In the genomic region with DNA sequence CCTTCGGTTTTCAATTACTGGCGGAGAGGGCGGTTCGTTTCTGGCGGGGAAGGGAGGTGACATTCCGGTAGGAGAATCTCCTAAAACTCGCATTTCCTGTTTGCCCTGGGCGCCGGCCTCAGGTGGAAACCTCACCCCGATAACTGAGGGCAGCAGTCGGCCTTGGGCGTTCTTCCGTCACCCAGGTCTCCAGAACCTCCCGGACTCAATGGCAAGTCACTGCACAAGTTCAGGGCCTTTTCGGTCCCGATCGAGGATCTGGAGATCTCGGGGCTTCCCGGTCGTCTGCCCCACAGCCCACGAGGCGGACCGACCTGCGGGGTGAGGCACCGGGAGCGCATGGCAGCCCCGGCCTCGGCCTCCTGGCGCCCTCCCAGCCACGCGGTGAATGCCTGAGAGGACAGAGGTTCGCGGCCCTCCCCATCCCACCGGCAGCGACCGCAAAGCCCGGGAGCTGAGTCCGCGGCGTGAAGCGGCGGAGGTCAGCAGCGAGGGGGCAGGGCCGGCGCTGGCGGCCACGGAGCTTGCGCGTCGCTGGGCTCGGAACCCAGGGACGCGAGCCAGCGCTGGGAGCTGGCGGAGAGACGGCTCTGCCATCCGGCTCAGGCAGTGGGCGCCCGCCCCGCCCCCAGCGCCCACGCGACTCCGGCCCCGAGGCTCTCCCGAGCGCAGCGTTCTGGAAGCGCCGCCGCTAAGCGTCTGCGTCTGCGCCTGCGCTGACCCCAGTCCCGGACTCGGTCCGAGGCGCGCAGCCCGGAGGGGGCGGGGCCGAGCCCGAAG, we compare ENCODE assay signal across 1 cellular context.
TF ChIP-seq lines count a peak whose summit lies in the region.

No MANE protein-coding gene starts in this region.

TF ChIP-seq in WTC11, 78 proteins besides CTCF, POLR2A, EP300 and RAD21 (continued from another document):
- TF ChIP-seq, protein P1, sequence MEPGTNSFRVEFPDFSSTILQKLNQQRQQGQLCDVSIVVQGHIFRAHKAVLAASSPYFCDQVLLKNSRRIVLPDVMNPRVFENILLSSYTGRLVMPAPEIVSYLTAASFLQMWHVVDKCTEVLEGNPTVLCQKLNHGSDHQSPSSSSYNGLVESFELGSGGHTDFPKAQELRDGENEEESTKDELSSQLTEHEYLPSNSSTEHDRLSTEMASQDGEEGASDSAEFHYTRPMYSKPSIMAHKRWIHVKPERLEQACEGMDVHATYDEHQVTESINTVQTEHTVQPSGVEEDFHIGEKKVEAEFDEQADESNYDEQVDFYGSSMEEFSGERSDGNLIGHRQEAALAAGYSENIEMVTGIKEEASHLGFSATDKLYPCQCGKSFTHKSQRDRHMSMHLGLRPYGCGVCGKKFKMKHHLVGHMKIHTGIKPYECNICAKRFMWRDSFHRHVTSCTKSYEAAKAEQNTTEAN (CRISPR knock-in tag; IDR thresholded peaks at IDR 0.05): peak; percentile 82; the same call in 1 of the 2 replicates
- no peak for TF ChIP-seq ZNF423 (CRISPR knock-in tag; IDR thresholded peaks at IDR 0.05)
- TF ChIP-seq, protein P2, sequence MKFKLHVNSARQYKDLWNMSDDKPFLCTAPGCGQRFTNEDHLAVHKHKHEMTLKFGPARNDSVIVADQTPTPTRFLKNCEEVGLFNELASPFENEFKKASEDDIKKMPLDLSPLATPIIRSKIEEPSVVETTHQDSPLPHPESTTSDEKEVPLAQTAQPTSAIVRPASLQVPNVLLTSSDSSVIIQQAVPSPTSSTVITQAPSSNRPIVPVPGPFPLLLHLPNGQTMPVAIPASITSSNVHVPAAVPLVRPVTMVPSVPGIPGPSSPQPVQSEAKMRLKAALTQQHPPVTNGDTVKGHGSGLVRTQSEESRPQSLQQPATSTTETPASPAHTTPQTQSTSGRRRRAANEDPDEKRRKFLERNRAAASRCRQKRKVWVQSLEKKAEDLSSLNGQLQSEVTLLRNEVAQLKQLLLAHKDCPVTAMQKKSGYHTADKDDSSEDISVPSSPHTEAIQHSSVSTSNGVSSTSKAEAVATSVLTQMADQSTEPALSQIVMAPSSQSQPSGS (CRISPR knock-in tag; IDR thresholded peaks at IDR 0.05; ENCODE audit: borderline replicate concordance, low read depth): no peak
- TF ChIP-seq, protein P3, sequence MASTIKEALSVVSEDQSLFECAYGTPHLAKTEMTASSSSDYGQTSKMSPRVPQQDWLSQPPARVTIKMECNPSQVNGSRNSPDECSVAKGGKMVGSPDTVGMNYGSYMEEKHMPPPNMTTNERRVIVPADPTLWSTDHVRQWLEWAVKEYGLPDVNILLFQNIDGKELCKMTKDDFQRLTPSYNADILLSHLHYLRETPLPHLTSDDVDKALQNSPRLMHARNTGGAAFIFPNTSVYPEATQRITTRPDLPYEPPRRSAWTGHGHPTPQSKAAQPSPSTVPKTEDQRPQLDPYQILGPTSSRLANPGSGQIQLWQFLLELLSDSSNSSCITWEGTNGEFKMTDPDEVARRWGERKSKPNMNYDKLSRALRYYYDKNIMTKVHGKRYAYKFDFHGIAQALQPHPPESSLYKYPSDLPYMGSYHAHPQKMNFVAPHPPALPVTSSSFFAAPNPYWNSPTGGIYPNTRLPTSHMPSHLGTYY (CRISPR knock-in tag; IDR thresholded peaks at IDR 0.05): no peak
- TF ChIP-seq ZNF396 (CRISPR knock-in tag; IDR thresholded peaks at IDR 0.05; ENCODE audit: borderline replicate concordance): no peak
- TF ChIP-seq, protein P4, sequence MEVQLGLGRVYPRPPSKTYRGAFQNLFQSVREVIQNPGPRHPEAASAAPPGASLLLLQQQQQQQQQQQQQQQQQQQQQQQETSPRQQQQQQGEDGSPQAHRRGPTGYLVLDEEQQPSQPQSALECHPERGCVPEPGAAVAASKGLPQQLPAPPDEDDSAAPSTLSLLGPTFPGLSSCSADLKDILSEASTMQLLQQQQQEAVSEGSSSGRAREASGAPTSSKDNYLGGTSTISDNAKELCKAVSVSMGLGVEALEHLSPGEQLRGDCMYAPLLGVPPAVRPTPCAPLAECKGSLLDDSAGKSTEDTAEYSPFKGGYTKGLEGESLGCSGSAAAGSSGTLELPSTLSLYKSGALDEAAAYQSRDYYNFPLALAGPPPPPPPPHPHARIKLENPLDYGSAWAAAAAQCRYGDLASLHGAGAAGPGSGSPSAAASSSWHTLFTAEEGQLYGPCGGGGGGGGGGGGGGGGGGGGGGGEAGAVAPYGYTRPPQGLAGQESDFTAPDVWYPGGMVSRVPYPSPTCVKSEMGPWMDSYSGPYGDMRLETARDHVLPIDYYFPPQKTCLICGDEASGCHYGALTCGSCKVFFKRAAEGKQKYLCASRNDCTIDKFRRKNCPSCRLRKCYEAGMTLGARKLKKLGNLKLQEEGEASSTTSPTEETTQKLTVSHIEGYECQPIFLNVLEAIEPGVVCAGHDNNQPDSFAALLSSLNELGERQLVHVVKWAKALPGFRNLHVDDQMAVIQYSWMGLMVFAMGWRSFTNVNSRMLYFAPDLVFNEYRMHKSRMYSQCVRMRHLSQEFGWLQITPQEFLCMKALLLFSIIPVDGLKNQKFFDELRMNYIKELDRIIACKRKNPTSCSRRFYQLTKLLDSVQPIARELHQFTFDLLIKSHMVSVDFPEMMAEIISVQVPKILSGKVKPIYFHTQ (CRISPR knock-in tag; IDR thresholded peaks at IDR 0.05): no peak
- TF ChIP-seq, protein P5, sequence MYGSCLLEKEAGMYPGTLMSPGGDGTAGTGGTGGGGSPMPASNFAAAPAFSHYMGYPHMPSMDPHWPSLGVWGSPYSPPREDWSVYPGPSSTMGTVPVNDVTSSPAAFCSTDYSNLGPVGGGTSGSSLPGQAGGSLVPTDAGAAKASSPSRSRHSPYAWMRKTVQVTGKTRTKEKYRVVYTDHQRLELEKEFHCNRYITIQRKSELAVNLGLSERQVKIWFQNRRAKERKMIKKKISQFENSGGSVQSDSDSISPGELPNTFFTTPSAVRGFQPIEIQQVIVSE (CRISPR knock-in tag; IDR thresholded peaks at IDR 0.05; ENCODE audit: borderline replicate concordance): no peak
- TF ChIP-seq ZNF138 (CRISPR knock-in tag; conservative IDR thresholded peaks at IDR 0.05): no peak
- TF ChIP-seq, protein P6, sequence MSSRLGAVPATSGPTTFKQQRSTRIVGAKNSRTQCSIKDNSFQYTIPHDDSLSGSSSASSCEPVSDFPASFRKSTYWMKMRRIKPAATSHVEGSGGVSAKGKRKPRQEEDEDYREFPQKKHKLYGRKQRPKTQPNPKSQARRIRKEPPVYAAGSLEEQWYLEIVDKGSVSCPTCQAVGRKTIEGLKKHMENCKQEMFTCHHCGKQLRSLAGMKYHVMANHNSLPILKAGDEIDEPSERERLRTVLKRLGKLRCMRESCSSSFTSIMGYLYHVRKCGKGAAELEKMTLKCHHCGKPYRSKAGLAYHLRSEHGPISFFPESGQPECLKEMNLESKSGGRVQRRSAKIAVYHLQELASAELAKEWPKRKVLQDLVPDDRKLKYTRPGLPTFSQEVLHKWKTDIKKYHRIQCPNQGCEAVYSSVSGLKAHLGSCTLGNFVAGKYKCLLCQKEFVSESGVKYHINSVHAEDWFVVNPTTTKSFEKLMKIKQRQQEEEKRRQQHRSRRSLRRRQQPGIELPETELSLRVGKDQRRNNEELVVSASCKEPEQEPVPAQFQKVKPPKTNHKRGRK (CRISPR knock-in tag; IDR thresholded peaks at IDR 0.05; ENCODE audit: borderline replicate concordance): no peak
- TF ChIP-seq IRF2 (CRISPR knock-in tag; IDR thresholded peaks at IDR 0.05; ENCODE audit: borderline replicate concordance, low read depth): no peak
- TF ChIP-seq, protein P7, sequence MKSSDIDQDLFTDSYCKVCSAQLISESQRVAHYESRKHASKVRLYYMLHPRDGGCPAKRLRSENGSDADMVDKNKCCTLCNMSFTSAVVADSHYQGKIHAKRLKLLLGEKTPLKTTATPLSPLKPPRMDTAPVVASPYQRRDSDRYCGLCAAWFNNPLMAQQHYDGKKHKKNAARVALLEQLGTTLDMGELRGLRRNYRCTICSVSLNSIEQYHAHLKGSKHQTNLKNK (CRISPR knock-in tag; IDR thresholded peaks at IDR 0.05): no peak
- TF ChIP-seq FOXJ3 (CRISPR knock-in tag; IDR thresholded peaks at IDR 0.05; ENCODE audit: borderline replicate concordance): no peak
- TF ChIP-seq, protein P8, sequence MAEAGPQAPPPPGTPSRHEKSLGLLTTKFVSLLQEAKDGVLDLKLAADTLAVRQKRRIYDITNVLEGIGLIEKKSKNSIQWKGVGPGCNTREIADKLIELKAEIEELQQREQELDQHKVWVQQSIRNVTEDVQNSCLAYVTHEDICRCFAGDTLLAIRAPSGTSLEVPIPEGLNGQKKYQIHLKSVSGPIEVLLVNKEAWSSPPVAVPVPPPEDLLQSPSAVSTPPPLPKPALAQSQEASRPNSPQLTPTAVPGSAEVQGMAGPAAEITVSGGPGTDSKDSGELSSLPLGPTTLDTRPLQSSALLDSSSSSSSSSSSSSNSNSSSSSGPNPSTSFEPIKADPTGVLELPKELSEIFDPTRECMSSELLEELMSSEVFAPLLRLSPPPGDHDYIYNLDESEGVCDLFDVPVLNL (CRISPR knock-in tag; IDR thresholded peaks at IDR 0.05; ENCODE audit: borderline replicate concordance, low read depth): peak; percentile 70; the same call in 1 of the 2 replicates
- TF ChIP-seq HMGA2 (CRISPR knock-in tag; IDR thresholded peaks at IDR 0.05): no peak
- TF ChIP-seq SMAD3 (CRISPR knock-in tag; IDR thresholded peaks at IDR 0.05; ENCODE audit: borderline replicate concordance): peak; percentile 80; the same call in 1 of the 2 replicates
- no peak for TF ChIP-seq CBFB (CRISPR knock-in tag; IDR thresholded peaks at IDR 0.05; ENCODE audit: low read depth)
- TF ChIP-seq ZNF232 (CRISPR knock-in tag; IDR thresholded peaks at IDR 0.05): 0 out of 2 replicates have a peak, but pooled peaks have one; percentile 61
- TF ChIP-seq, protein P9, sequence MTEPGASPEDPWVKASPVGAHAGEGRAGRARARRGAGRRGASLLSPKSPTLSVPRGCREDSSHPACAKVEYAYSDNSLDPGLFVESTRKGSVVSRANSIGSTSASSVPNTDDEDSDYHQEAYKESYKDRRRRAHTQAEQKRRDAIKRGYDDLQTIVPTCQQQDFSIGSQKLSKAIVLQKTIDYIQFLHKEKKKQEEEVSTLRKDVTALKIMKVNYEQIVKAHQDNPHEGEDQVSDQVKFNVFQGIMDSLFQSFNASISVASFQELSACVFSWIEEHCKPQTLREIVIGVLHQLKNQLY (CRISPR knock-in tag; IDR thresholded peaks at IDR 0.05): no peak
- TF ChIP-seq ZBTB21 (CRISPR knock-in tag; IDR thresholded peaks at IDR 0.05; ENCODE audit: borderline replicate concordance): no peak
- 0 out of 2 replicates have a peak, but pooled peaks have one; percentile 44 for TF ChIP-seq CREM (CRISPR knock-in tag; IDR thresholded peaks at IDR 0.05)
- TF ChIP-seq, protein P10, sequence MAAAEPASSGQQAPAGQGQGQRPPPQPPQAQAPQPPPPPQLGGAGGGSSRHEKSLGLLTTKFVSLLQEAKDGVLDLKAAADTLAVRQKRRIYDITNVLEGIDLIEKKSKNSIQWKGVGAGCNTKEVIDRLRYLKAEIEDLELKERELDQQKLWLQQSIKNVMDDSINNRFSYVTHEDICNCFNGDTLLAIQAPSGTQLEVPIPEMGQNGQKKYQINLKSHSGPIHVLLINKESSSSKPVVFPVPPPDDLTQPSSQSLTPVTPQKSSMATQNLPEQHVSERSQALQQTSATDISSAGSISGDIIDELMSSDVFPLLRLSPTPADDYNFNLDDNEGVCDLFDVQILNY (CRISPR knock-in tag; IDR thresholded peaks at IDR 0.05): no peak
- TF ChIP-seq, protein P11, sequence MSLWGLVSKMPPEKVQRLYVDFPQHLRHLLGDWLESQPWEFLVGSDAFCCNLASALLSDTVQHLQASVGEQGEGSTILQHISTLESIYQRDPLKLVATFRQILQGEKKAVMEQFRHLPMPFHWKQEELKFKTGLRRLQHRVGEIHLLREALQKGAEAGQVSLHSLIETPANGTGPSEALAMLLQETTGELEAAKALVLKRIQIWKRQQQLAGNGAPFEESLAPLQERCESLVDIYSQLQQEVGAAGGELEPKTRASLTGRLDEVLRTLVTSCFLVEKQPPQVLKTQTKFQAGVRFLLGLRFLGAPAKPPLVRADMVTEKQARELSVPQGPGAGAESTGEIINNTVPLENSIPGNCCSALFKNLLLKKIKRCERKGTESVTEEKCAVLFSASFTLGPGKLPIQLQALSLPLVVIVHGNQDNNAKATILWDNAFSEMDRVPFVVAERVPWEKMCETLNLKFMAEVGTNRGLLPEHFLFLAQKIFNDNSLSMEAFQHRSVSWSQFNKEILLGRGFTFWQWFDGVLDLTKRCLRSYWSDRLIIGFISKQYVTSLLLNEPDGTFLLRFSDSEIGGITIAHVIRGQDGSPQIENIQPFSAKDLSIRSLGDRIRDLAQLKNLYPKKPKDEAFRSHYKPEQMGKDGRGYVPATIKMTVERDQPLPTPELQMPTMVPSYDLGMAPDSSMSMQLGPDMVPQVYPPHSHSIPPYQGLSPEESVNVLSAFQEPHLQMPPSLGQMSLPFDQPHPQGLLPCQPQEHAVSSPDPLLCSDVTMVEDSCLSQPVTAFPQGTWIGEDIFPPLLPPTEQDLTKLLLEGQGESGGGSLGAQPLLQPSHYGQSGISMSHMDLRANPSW (CRISPR knock-in tag; conservative IDR thresholded peaks at IDR 0.05; ENCODE audit: low read depth): no peak
- TF ChIP-seq ELF4 (CRISPR knock-in tag; IDR thresholded peaks at IDR 0.05; ENCODE audit: low read depth): no peak
- TF ChIP-seq ZNF317 (CRISPR knock-in tag; IDR thresholded peaks at IDR 0.05; ENCODE audit: borderline replicate concordance, low read depth): no peak
- TF ChIP-seq ZNF263 (CRISPR knock-in tag; IDR thresholded peaks at IDR 0.05; ENCODE audit: low read depth): no peak
- 0 out of 2 replicates have a peak, but pooled peaks have one; percentile 63 for TF ChIP-seq RELA (CRISPR knock-in tag; IDR thresholded peaks at IDR 0.05; ENCODE audit: borderline replicate concordance)
- TF ChIP-seq, protein P12, sequence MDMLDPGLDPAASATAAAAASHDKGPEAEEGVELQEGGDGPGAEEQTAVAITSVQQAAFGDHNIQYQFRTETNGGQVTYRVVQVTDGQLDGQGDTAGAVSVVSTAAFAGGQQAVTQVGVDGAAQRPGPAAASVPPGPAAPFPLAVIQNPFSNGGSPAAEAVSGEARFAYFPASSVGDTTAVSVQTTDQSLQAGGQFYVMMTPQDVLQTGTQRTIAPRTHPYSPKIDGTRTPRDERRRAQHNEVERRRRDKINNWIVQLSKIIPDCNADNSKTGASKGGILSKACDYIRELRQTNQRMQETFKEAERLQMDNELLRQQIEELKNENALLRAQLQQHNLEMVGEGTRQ (CRISPR knock-in tag; IDR thresholded peaks at IDR 0.05): no peak
- TF ChIP-seq SOX15 (CRISPR knock-in tag; IDR thresholded peaks at IDR 0.05): no peak
